Comparison of ENCODE assay signal across 22 cellular contexts in genomic region chr7:120873367-120873766, GRCh38. TPM values are rescaled to one million over a fixed set of nuclear protein-coding genes. Genes with fewer than 3 reads are reported as not detected.
"Had no signal": no experiment of that assay in that cellular context is flagged by ENCODE, and none has a peak within 500 bp of the region (broad histone marks: within the 10 kb centered on the region; RNA-seq: fewer than 3 reads in every experiment).

No MANE protein-coding gene starts in this region.

- DNase-seq: activated CD4-positive, alpha-beta memory T cell treated with anti-CD3 and anti-CD28 coated beads, Interleukin-2, amount 10 ng/mL, durations not matched to agents 7 days and 5 days; activated CD4-positive, alpha-beta T cell treated with anti-CD3 and anti-CD28 coated beads for 48 hours; activated CD4-positive, CD25-positive, alpha-beta regulatory T cell; activated CD8-positive, alpha-beta memory T cell treated with anti-CD3 and anti-CD28 coated beads, Interleukin-2, amount 10 ng/mL, durations not matched to agents 7 days and 5 days; activated naive CD8-positive, alpha-beta T cell treated with anti-CD3 and anti-CD28 coated beads for 36 hours; amniotic stem cell; caudate nucleus; dorsolateral prefrontal cortex; foreskin fibroblast; islet precursor cell; mammary epithelial cell; naive thymus-derived CD4-positive, alpha-beta T cell; T-helper 1 cell; T-helper 9 cell had no signal

- H3K4me1 ChIP-seq: tibial nerve had no signal

- H3K4me3 Mint-ChIP-seq: activated CD4-positive, alpha-beta memory T cell treated with anti-CD3 and anti-CD28 coated beads, Interleukin-2, amount 10 ng/mL, durations not matched to agents 7 days and 5 days; activated CD8-positive, alpha-beta memory T cell treated with anti-CD3 and anti-CD28 coated beads, Interleukin-2, amount 10 ng/mL, durations not matched to agents 7 days and 5 days; activated naive CD8-positive, alpha-beta T cell treated with anti-CD3 and anti-CD28 coated beads for 36 hours; naive thymus-derived CD4-positive, alpha-beta T cell; stimulated activated naive CD8-positive, alpha-beta T cell treated with anti-CD3 and anti-CD28 coated beads, Interleukin-15, Interleukin-2, amounts not matched to agents 100 ng/mL and 50 ng/mL, for 24 hours had no signal

- H3K27me3 ChIP-seq: hepatocyte, tibial nerve had no signal

- H2AFZ ChIP-seq: hepatocyte, parathyroid adenoma had no signal

- H3K4me3 ChIP-seq: dorsolateral prefrontal cortex, hepatocyte, tibial nerve had no signal

- H3K9ac ChIP-seq: parathyroid adenoma had no signal

- H3K36me3 Mint-ChIP-seq: activated CD8-positive, alpha-beta memory T cell treated with anti-CD3 and anti-CD28 coated beads, Interleukin-2, amount 10 ng/mL, durations not matched to agents 7 days and 5 days; activated naive CD8-positive, alpha-beta T cell treated with anti-CD3 and anti-CD28 coated beads for 36 hours; brain; naive thymus-derived CD4-positive, alpha-beta T cell had no signal

- H3K4me1 Mint-ChIP-seq: activated CD4-positive, alpha-beta memory T cell treated with anti-CD3 and anti-CD28 coated beads, Interleukin-2, amount 10 ng/mL, durations not matched to agents 7 days and 5 days; naive thymus-derived CD4-positive, alpha-beta T cell had no signal

- H3K36me3 ChIP-seq: neutrophil, tibial nerve had no signal

- H3K9me3 Mint-ChIP-seq: activated CD4-positive, alpha-beta memory T cell treated with anti-CD3 and anti-CD28 coated beads, Interleukin-2, amount 10 ng/mL, durations not matched to agents 7 days and 5 days; activated naive CD8-positive, alpha-beta T cell treated with anti-CD3 and anti-CD28 coated beads for 36 hours; brain; stimulated activated naive CD8-positive, alpha-beta T cell treated with anti-CD3 and anti-CD28 coated beads, Interleukin-15, Interleukin-2, amounts not matched to agents 100 ng/mL and 50 ng/mL, for 24 hours had no signal

- H3K27ac ChIP-seq: dorsolateral prefrontal cortex, epithelial cell of prostate, hepatocyte, neutrophil, parathyroid adenoma, tibial nerve had no signal

- H3K9me3 ChIP-seq: neutrophil, tibial nerve had no signal

- H3K27ac Mint-ChIP-seq: activated CD4-positive, alpha-beta memory T cell treated with anti-CD3 and anti-CD28 coated beads, Interleukin-2, amount 10 ng/mL, durations not matched to agents 7 days and 5 days; activated CD8-positive, alpha-beta memory T cell treated with anti-CD3 and anti-CD28 coated beads, Interleukin-2, amount 10 ng/mL, durations not matched to agents 7 days and 5 days; activated naive CD8-positive, alpha-beta T cell treated with anti-CD3 and anti-CD28 coated beads for 36 hours; brain; naive thymus-derived CD4-positive, alpha-beta T cell; stimulated activated naive CD8-positive, alpha-beta T cell treated with anti-CD3 and anti-CD28 coated beads, Interleukin-15, Interleukin-2, amounts not matched to agents 100 ng/mL and 50 ng/mL, for 24 hours had no signal

RNA-seq across cellular contexts. Expression of gene TSPAN12, which starts 15.4 kb away (rescaled TPM):
- total RNA-seq: activated CD4-positive, alpha-beta memory T cell treated with anti-CD3 and anti-CD28 coated beads, Interleukin-2, amount 10 ng/mL, durations not matched to agents 7 days and 5 days; activated CD8-positive, alpha-beta memory T cell treated with anti-CD3 and anti-CD28 coated beads, Interleukin-2, amount 10 ng/mL, durations not matched to agents 7 days and 5 days; activated naive CD8-positive, alpha-beta T cell treated with anti-CD3 and anti-CD28 coated beads for 36 hours; mononuclear cell; naive thymus-derived CD4-positive, alpha-beta T cell had no signal
